Comparison of ENCODE assay signal across 21 cellular contexts in genomic region chr12:17296882-17297281, GRCh38.
"Had no signal": no experiment of that assay in that cellular context is flagged by ENCODE, and none has a peak within 500 bp of the region (broad histone marks: within the 10 kb centered on the region; RNA-seq: fewer than 3 reads in every experiment).

No MANE protein-coding gene starts in this region.

- H3K27ac ChIP-seq: body of pancreas, cardiac muscle cell, heart right ventricle, left lung, sigmoid colon, transverse colon, VCaP had no signal

- H3K4me1 ChIP-seq: body of pancreas, heart right ventricle, left lung, sigmoid colon, transverse colon had no signal

- H3K27ac Mint-ChIP-seq: activated CD4-positive, alpha-beta memory T cell treated with anti-CD3 and anti-CD28 coated beads, Interleukin-2, amount 10 ng/mL, durations not matched to agents 7 days and 5 days; activated CD4-positive, alpha-beta T cell treated with anti-CD3 and anti-CD28 coated beads, Interleukin-2, amount 10 ng/mL, durations not matched to agents 24 days and 14 days; activated naive CD4-positive, alpha-beta T cell treated with anti-CD3 and anti-CD28 coated beads, Interleukin-2, amount 10 ng/mL, durations not matched to agents 7 days and 5 days; activated naive CD8-positive, alpha-beta T cell treated with anti-CD3 and anti-CD28 coated beads, Interleukin-2, amount 50 U/mL, for 24 hours; activated T-cell treated with anti-CD3 and anti-CD28 coated beads, Interleukin-2, amount 50 U/mL, for 72 hours; natural killer cell; stimulated activated naive B cell treated with anti-CD40 and anti-IgM and Interleukin-4, amounts not matched to agents 10 μg/mL and 1 μg/mL and 100 μg/mL, for 72 hours had no signal

- H3K9me3 ChIP-seq: body of pancreas, transverse colon had no signal

- H3K4me1 Mint-ChIP-seq: activated CD4-positive, alpha-beta memory T cell treated with anti-CD3 and anti-CD28 coated beads, Interleukin-2, amount 10 ng/mL, durations not matched to agents 7 days and 5 days; activated CD4-positive, alpha-beta T cell treated with anti-CD3 and anti-CD28 coated beads, Interleukin-2, amount 10 ng/mL, durations not matched to agents 24 days and 14 days; activated naive CD4-positive, alpha-beta T cell treated with anti-CD3 and anti-CD28 coated beads, Interleukin-2, amount 10 ng/mL, durations not matched to agents 7 days and 5 days; activated naive CD8-positive, alpha-beta T cell treated with anti-CD3 and anti-CD28 coated beads, Interleukin-2, amount 50 U/mL, for 24 hours; natural killer cell; stimulated activated naive B cell treated with anti-CD40 and anti-IgM and Interleukin-4, amounts not matched to agents 10 μg/mL and 1 μg/mL and 100 μg/mL, for 72 hours had no signal

- H3K4me2 ChIP-seq: smooth muscle cell had no signal

- H3K36me3 Mint-ChIP-seq: activated naive CD4-positive, alpha-beta T cell treated with anti-CD3 and anti-CD28 coated beads, Interleukin-2, amount 10 ng/mL, durations not matched to agents 7 days and 5 days; stimulated activated naive B cell treated with anti-CD40 and anti-IgM and Interleukin-4, amounts not matched to agents 10 μg/mL and 1 μg/mL and 100 μg/mL, for 72 hours had no signal

- ATAC-seq: activated CD4-positive, CD25-positive, alpha-beta regulatory T cell treated with anti-CD3 and anti-CD28 coated beads, Interleukin-2, amount 50 U/mL, for 24 hours; activated naive CD8-positive, alpha-beta T cell treated with anti-CD3 and anti-CD28 coated beads, Interleukin-2, amount 50 U/mL, for 24 hours; activated T-cell treated with anti-CD3 and anti-CD28 coated beads, Interleukin-2, amount 50 U/mL, for 72 hours; body of pancreas; heart right ventricle; left lung; natural killer cell; stimulated activated naive B cell treated with anti-CD40 and anti-IgM and Interleukin-4, amounts not matched to agents 10 μg/mL and 1 μg/mL and 100 μg/mL, for 72 hours had no signal

- H3K27me3 ChIP-seq: body of pancreas, cardiac muscle cell, heart right ventricle, left lung, sigmoid colon, transverse colon had no signal

- H3K4me3 ChIP-seq: body of pancreas, cardiac muscle cell, heart right ventricle, left lung, sigmoid colon, smooth muscle cell, transverse colon had no signal

- H3K27me3 Mint-ChIP-seq: activated CD4-positive, alpha-beta memory T cell treated with anti-CD3 and anti-CD28 coated beads, Interleukin-2, amount 10 ng/mL, durations not matched to agents 7 days and 5 days; activated CD4-positive, alpha-beta T cell treated with anti-CD3 and anti-CD28 coated beads, Interleukin-2, amount 10 ng/mL, durations not matched to agents 24 days and 14 days; activated naive CD4-positive, alpha-beta T cell treated with anti-CD3 and anti-CD28 coated beads, Interleukin-2, amount 10 ng/mL, durations not matched to agents 7 days and 5 days; activated naive CD8-positive, alpha-beta T cell treated with anti-CD3 and anti-CD28 coated beads, Interleukin-2, amount 50 U/mL, for 24 hours; stimulated activated naive B cell treated with anti-CD40 and anti-IgM and Interleukin-4, amounts not matched to agents 10 μg/mL and 1 μg/mL and 100 μg/mL, for 72 hours had no signal

- H3K4me3 Mint-ChIP-seq: activated CD4-positive, alpha-beta memory T cell treated with anti-CD3 and anti-CD28 coated beads, Interleukin-2, amount 10 ng/mL, durations not matched to agents 7 days and 5 days; activated CD4-positive, alpha-beta T cell treated with anti-CD3 and anti-CD28 coated beads, Interleukin-2, amount 10 ng/mL, durations not matched to agents 24 days and 14 days; activated naive CD4-positive, alpha-beta T cell treated with anti-CD3 and anti-CD28 coated beads, Interleukin-2, amount 10 ng/mL, durations not matched to agents 7 days and 5 days; activated naive CD8-positive, alpha-beta T cell treated with anti-CD3 and anti-CD28 coated beads, Interleukin-2, amount 50 U/mL, for 24 hours; activated T-cell treated with anti-CD3 and anti-CD28 coated beads, Interleukin-2, amount 50 U/mL, for 72 hours; natural killer cell; stimulated activated naive B cell treated with anti-CD40 and anti-IgM and Interleukin-4, amounts not matched to agents 10 μg/mL and 1 μg/mL and 100 μg/mL, for 72 hours had no signal

- H3K36me3 ChIP-seq: cardiac muscle cell, heart right ventricle, left lung, sigmoid colon, transverse colon had no signal

- DNase-seq: activated CD4-positive, alpha-beta memory T cell treated with anti-CD3 and anti-CD28 coated beads, Interleukin-2, amount 10 ng/mL, durations not matched to agents 7 days and 5 days; activated CD4-positive, alpha-beta T cell treated with anti-CD3 and anti-CD28 coated beads, Interleukin-2, amount 10 ng/mL, durations not matched to agents 24 days and 14 days; activated effector memory CD4-positive, alpha-beta T cell treated with anti-CD3 and anti-CD28 coated beads, Interleukin-2, amount 50 U/mL, for 16 hours; activated naive CD4-positive, alpha-beta T cell treated with anti-CD3 and anti-CD28 coated beads, Interleukin-2, amount 10 ng/mL, durations not matched to agents 7 days and 5 days; activated naive CD8-positive, alpha-beta T cell treated with anti-CD3 and anti-CD28 coated beads, Interleukin-2, amount 50 U/mL, for 24 hours; activated T-cell treated with anti-CD3 and anti-CD28 coated beads, Interleukin-2, amount 50 U/mL, for 72 hours; body of pancreas; cortex of kidney; heart right ventricle; left lung; natural killer cell; sigmoid colon; stimulated activated CD4-positive, alpha-beta T cell treated with anti-CD3 and anti-CD28 coated beads, Interleukin-15, amount 100 ng/mL, for 24 hours; stimulated activated CD8-positive, alpha-beta memory T cell treated with anti-CD3 and anti-CD28 coated beads, Interleukin-4, amount 100 ng/mL, for 48 hours; stimulated activated naive B cell treated with anti-CD40 and anti-IgM and Interleukin-4, amounts not matched to agents 10 μg/mL and 1 μg/mL and 100 μg/mL, for 72 hours; T-helper 9 cell; transverse colon had no signal
